In the genomic region with DNA sequence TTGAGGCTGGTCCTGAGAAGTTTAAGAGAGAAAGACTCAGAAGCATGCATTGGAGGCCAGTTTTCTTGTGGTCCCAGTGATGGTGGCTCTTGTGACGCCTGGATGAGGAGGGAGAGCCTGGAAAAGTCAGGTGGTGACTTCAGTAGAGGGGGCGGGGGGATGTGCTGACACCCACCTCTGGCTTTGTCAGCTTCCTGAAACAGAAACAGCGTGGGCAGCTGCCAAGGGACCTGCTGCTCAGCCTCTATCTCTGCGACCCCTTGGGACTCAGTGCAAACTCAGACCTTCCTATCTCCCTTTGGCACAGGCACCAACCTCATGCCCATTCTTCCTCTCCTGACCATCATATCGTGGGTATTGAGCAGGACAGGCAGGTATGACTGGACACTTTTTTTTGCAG, we compare ENCODE assay signal across 22 cellular contexts. TPM values are rescaled to one million over a fixed set of nuclear protein-coding genes. Genes with fewer than 3 reads are reported as not detected.
DNase-seq lines count a peak whose midpoint lies in the region; ATAC-seq, FAIRE-seq and TF ChIP-seq lines count a peak whose summit lies in the region.
"Had no signal": no experiment of that assay in that cellular context is flagged by ENCODE, and none has a peak within 500 bp of the region (broad histone marks: within the 10 kb centered on the region; RNA-seq: fewer than 3 reads in every experiment).

No MANE protein-coding gene starts in this region.

- POLR2A ChIA-PET in CD4-positive, alpha-beta memory T cell (lab: Charles Lee; ENCODE audit: partially characterized antibody), result interaction anchor here (1.2 kb wide), 1 partner anchor 9 kb away, joined by 3 read pairs; no protein-coding TSS in a partner anchor
- POLR2A ChIA-PET in K562 (lab: Yijun Ruan, JAX), result interaction anchor here (0.5 to 1.2 kb wide), 2 partner anchors 8 to 12 kb away, joined by 3 to 4 read pairs; no protein-coding TSS in a partner anchor

- H3K4me2 ChIP-seq in K562 (ENCODE audit: insufficient read depth, low read length) (no peak overlapping the region), osteoblast (ENCODE audit: insufficient read depth, low read length) (no peak overlapping the region)

- no peaks in the 10 kb centered on the region for H3K9me3 Mint-ChIP-seq in CD4-positive, alpha-beta memory T cell
- H3K9me3 Mint-ChIP-seq: stimulated activated naive CD8-positive, alpha-beta T cell treated with anti-CD3 and anti-CD28 coated beads, Interleukin-15, amount 100 ng/mL, for 72 hours had no signal

- no peak overlapping the region for H3K27ac ChIP-seq in CD4-positive, alpha-beta memory T cell (ENCODE audit: low read depth, low read length)
- no peak overlapping the region for H3K27ac ChIP-seq in K562 (ENCODE audit: extremely low read depth, low read depth, low read length)
- H3K27ac ChIP-seq in osteoblast (ENCODE audit: low read depth, low read length), result peak overlapping the region; percentile 95
- H3K27ac ChIP-seq: esophagus squamous epithelium, gastroesophageal sphincter, prostate gland, tibial nerve had no signal

- peaks cover 4 to 18% of the 10 kb centered on the region in 2 donors for H3K36me3 Mint-ChIP-seq in CD4-positive, alpha-beta memory T cell

- no peak overlapping the region for H3K4me3 ChIP-seq in CD4-positive, alpha-beta memory T cell (ENCODE audit: low read length in 2 of 2)
- no peak overlapping the region for H3K4me3 ChIP-seq in K562
- peak overlapping the region; percentile 2 for H3K4me3 ChIP-seq in osteoblast (ENCODE audit: insufficient read depth, low read length)
- H3K4me3 ChIP-seq: esophagus squamous epithelium, gastroesophageal sphincter, prostate gland, tibial nerve had no signal

- peaks cover 30 to 49% (median 44%) of the 10 kb centered on the region in 4 donors for H3K4me1 Mint-ChIP-seq in CD4-positive, alpha-beta memory T cell

- TF ChIP-seq CTCF in K562 (IDR thresholded peaks at IDR 0.05 in 2 of 3, conservative IDR thresholded peaks at IDR 0.05 in 1 of 3; ENCODE audit: insufficient read depth in 2 of 3, low read depth in 1 of 3, low read length in 3 of 3), result no peak
- TF ChIP-seq CTCF in osteoblast (IDR thresholded peaks at IDR 0.05; ENCODE audit: extremely low read depth, low read depth, low read length), result no peak

- no peak for DNase-seq in CD4-positive, alpha-beta memory T cell
- DNase-seq in K562 (ENCODE audit: extremely low read depth in 1 of 4, low spot score in 3 of 4) (no peak), osteoblast (ENCODE audit: insufficient read length, low spot score, missing footprints) (no peak), posterior vena cava (ENCODE audit: low spot score) (no peak)
- DNase-seq in effector CD8-positive, alpha-beta T cell (lab: John Stamatoyannopoulos, UW), result no peak
- DNase-seq: activated CD4-positive, alpha-beta T cell treated with anti-CD3 and anti-CD28 coated beads for 48 hours; activated gamma-delta T cell; effector memory CD4-positive, alpha-beta T cell; EL; esophagus squamous epithelium; KBM-7; MV-4-11; NCI-H187 treated with DMSO at 0.1 percent for 48 hours; SHP77 treated with DMSO at 0.1 percent for 48 hours; stimulated activated CD4-positive, alpha-beta T cell treated with anti-CD3 and anti-CD28 coated beads, Interleukin-2, amount 100 ng/mL, for 48 hours; stimulated activated naive CD8-positive, alpha-beta T cell treated with anti-CD3 and anti-CD28 coated beads, Interleukin-15, amount 100 ng/mL, for 72 hours had no signal

- 82% methylated on average over 5 of the region's 5 CpGs for WGBS in K562 (ENCODE audit: insufficient coverage, low coverage, missing lambda C conversion rate)

- intact Hi-C loops in CD4-positive, alpha-beta memory T cell (cut with micrococcal nuclease), result no loop called here
- intact Hi-C loops in K562 (cut with micrococcal nuclease), result no loop called here
- intact Hi-C loops in posterior vena cava (cut with DNase I), result no loop called here

- no peak for TF ChIP-seq POLR2A in K562 (conservative IDR thresholded peaks at IDR 0.05)

- BruUV-seq in K562 (replicated peaks; lab: Mats Ljungman, UMichigan), result no TSS peak

- no peak for TF ChIP-seq EP300 in K562 (IDR thresholded peaks at IDR 0.05; ENCODE audit: low read length)

- peak overlapping the region in 4 of 7 donors; percentile 15 to 83 (median 32) for H3K27ac Mint-ChIP-seq in CD4-positive, alpha-beta memory T cell

- no peaks in the 10 kb centered on the region for H3K9me3 ChIP-seq in CD4-positive, alpha-beta memory T cell (ENCODE audit: control insufficient read depth in 1 of 2, low read length in 2 of 2)
- H3K9me3 ChIP-seq in K562 (replicated peaks; ENCODE audit: control insufficient read depth, insufficient read depth, low read depth, low read length) (no peaks in the 10 kb centered on the region), osteoblast (ENCODE audit: low read depth, low read length) (no peaks in the 10 kb centered on the region)
- H3K9me3 ChIP-seq: esophagus squamous epithelium, gastroesophageal sphincter, prostate gland, tibial nerve had no signal

- H4K20me1 ChIP-seq in K562 (replicated peaks; ENCODE audit: control insufficient read depth, insufficient read depth, low read length), result 0 out of 2 replicates have a peak, but pooled peaks cover 7% of the 10 kb centered on the region
- H4K20me1 ChIP-seq in osteoblast (ENCODE audit: insufficient read depth, low read length), result peaks cover 2% of the 10 kb centered on the region

- H3K27me3 Mint-ChIP-seq in CD4-positive, alpha-beta memory T cell, result no peaks in the 10 kb centered on the region
- H3K27me3 Mint-ChIP-seq: stimulated activated naive CD8-positive, alpha-beta T cell treated with anti-CD3 and anti-CD28 coated beads, Interleukin-15, amount 100 ng/mL, for 72 hours had no signal

- ATAC-seq in HG02610 (IDR thresholded peaks at IDR 0.05; ENCODE audit: unreplicated experiment) (peak; percentile 22), K562 (no peak), HG03432 (IDR thresholded peaks at IDR 0.05; ENCODE audit: unreplicated experiment) (no peak)
- ATAC-seq: gastroesophageal sphincter had no signal

- peaks cover 3% of the 10 kb centered on the region for H3K9me1 ChIP-seq in K562 (ENCODE audit: control insufficient read depth, insufficient read depth, low read length)

- H2AFZ ChIP-seq in K562 (ENCODE audit: low read depth, low read length), result no peak overlapping the region
- H2AFZ ChIP-seq in osteoblast (ENCODE audit: low read length), result no peak overlapping the region

- no peaks in the 10 kb centered on the region for H3K27me3 ChIP-seq in CD4-positive, alpha-beta memory T cell (ENCODE audit: insufficient read depth, low read length)
- H3K27me3 ChIP-seq in K562 (ENCODE audit: control insufficient read depth in 2 of 2, insufficient read depth in 2 of 2, low read length in 2 of 2) (no peaks in the 10 kb centered on the region), osteoblast (ENCODE audit: insufficient read depth, low read length) (no peaks in the 10 kb centered on the region)
- H3K27me3 ChIP-seq: esophagus squamous epithelium, gastroesophageal sphincter, tibial nerve had no signal

- peaks cover 15% of the 10 kb centered on the region for H3K4me1 ChIP-seq in CD4-positive, alpha-beta memory T cell (ENCODE audit: insufficient read depth, low read length)
- peaks cover 0 to 15% of the 10 kb centered on the region in 2 experiments; a peak in 3 of 5 replicates for H3K4me1 ChIP-seq in K562 (replicated peaks in 1 of 2; ENCODE audit: control insufficient read depth in 2 of 2, insufficient read depth in 2 of 2, low read length in 2 of 2)
- peaks cover 55% of the 10 kb centered on the region for H3K4me1 ChIP-seq in osteoblast (ENCODE audit: insufficient read depth, low read length)

- no peak for FAIRE-seq in K562 (lab: Jason Lieb, UNC)
- FAIRE-seq: keratinocyte had no signal

- no peak for TF ChIP-seq RAD21 in K562 (CRISPR knock-in tag; conservative IDR thresholded peaks at IDR 0.05 in 1 of 2, IDR thresholded peaks at IDR 0.05 in 1 of 2)

- H3K79me2 ChIP-seq in K562 (ENCODE audit: control insufficient read depth, insufficient read depth, low read length) (peaks cover 84% of the 10 kb centered on the region), osteoblast (ENCODE audit: insufficient read depth, low read length) (peaks cover 67% of the 10 kb centered on the region)

- CTCF ChIA-PET in CD4-positive, alpha-beta memory T cell (lab: Charles Lee; ENCODE audit: partially characterized antibody), result no interaction called here
- CTCF ChIA-PET in K562 (lab: Yijun Ruan, JAX; ENCODE audit: low intra/inter-chr PET ratio), result no interaction called here

- peak overlapping the region in 1 of 2 experiments; percentile 46; a peak in 1 of 4 replicates for H3K9ac ChIP-seq in K562 (ENCODE audit: insufficient read depth in 1 of 2, low read depth in 2 of 2, low read length in 2 of 2)

- H3K4me3 Mint-ChIP-seq in CD4-positive, alpha-beta memory T cell, result no peak overlapping the region
- H3K4me3 Mint-ChIP-seq: stimulated activated naive CD8-positive, alpha-beta T cell treated with anti-CD3 and anti-CD28 coated beads, Interleukin-15, amount 100 ng/mL, for 72 hours had no signal

- in situ Hi-C loops in K562 (cut with MboI), result no loop called here

- H3K36me3 ChIP-seq in CD4-positive, alpha-beta memory T cell (ENCODE audit: insufficient read depth, low read length), result peaks cover 5% of the 10 kb centered on the region
- H3K36me3 ChIP-seq in K562 (ENCODE audit: control insufficient read depth, insufficient read depth, low read length), result peaks cover 26% of the 10 kb centered on the region; the same call in 2 of the 3 replicates
- H3K36me3 ChIP-seq in osteoblast (ENCODE audit: insufficient read depth, low read length), result no peaks in the 10 kb centered on the region
- H3K36me3 ChIP-seq: prostate gland had no signal

RNA-seq across cellular contexts. Expression of a gene that starts 6.4 kb away (rescaled TPM):
- total RNA-seq in CD4-positive, alpha-beta memory T cell, result 10 to 100 TPM; 20.6 to 21.0 TPM
- 10 to 100 TPM; 19.9 to 27.4 TPM for polyA plus RNA-seq in CD4-positive, alpha-beta memory T cell
- 12.6 and 19.3 TPM in 2 replicates for total RNA-seq in K562 (2011; cell fraction: chromatin; rRNA removed; ENCODE audit: low replicate concordance)
- total RNA-seq in K562 (2011; cell fraction: nucleolus; rRNA removed), result 11.0 and 11.4 TPM in 2 replicates
- 9.5 and 11.0 TPM in 2 replicates for total RNA-seq in K562 (2011; cell fraction: nucleoplasm; rRNA removed)
- total RNA-seq in K562 (2014; rRNA removed), result 12.2 and 14.8 TPM in 2 replicates
- 10.1 and 11.0 TPM in 2 replicates for total RNA-seq in K562 (2014; rRNA removed; fragmentation: Illumina TruSeq; extraction: Trizol)
- total RNA-seq in K562 (2015; rRNA removed; fragmentation: Illumina TruSeq; extraction: Trizol), result 12.8 and 13.0 TPM in 2 replicates
- total RNA-seq in K562 (2021), result 18.0 and 19.6 TPM in 2 replicates
- polyA plus RNA-seq in K562 (2011; rRNA removed), result 8.9 TPM in 2 replicates
- 9.1 and 10.5 TPM in 2 replicates for polyA plus RNA-seq in K562 (2011; cell fraction: cytosol; rRNA removed)
- polyA plus RNA-seq in K562 (2011; cell fraction: nucleus; rRNA removed), result 14.7 and 21.4 TPM in 2 replicates
- 11.4 and 13.0 TPM in 2 replicates for polyA plus RNA-seq in K562 (2012)
- 15.5 and 16.0 TPM in 2 replicates for polyA plus RNA-seq in K562 (2014; fragmentation: Illumina TruSeq; extraction: Trizol)
- polyA plus RNA-seq in K562 (2014; fragmentation: Nextera tagmentation; extraction: Ambion mirVana), result 1 to 10 TPM; 3.7 to 4.3 TPM
- polyA plus RNA-seq in K562 (2014; rRNA removed), result 10.5 and 13.8 TPM in 2 replicates
- polyA minus RNA-seq in K562 (2011; rRNA and poly(A)+ RNA removed), result 9.3 and 11.3 TPM in 2 replicates
- 9.6 and 10.6 TPM in 2 replicates for polyA minus RNA-seq in K562 (2011; cell fraction: cytosol; rRNA and poly(A)+ RNA removed)
- polyA minus RNA-seq in K562 (2011; cell fraction: nucleus; rRNA and poly(A)+ RNA removed), result 8.6 and 9.9 TPM in 2 replicates
- 32.6 and 32.7 TPM in 2 replicates for total RNA-seq in osteoblast
- 10 to 100 TPM; 16.1 to 18.8 TPM for total RNA-seq in posterior vena cava

RNA-seq across cellular contexts. Expression of a gene that starts 14.2 kb away (rescaled TPM):
- total RNA-seq in CD4-positive, alpha-beta memory T cell, result 10 to 100 TPM; 29.5 to 29.9 TPM
- polyA plus RNA-seq in CD4-positive, alpha-beta memory T cell, result 10 to 100 TPM in 1 of 2 donors, 1 to 10 TPM in 1; 8.7 to 10.9 TPM
- 10.0 and 22.3 TPM in 2 replicates for total RNA-seq in K562 (2011; cell fraction: chromatin; rRNA removed; ENCODE audit: low replicate concordance)
- 7.4 and 7.7 TPM in 2 replicates for total RNA-seq in K562 (2011; cell fraction: nucleolus; rRNA removed)
- 15.1 and 30.0 TPM in 2 replicates for total RNA-seq in K562 (2011; cell fraction: nucleoplasm; rRNA removed)
- total RNA-seq in K562 (2014; rRNA removed) (16.2 and 22.8 TPM in 2 replicates), K562 (2014; rRNA removed; fragmentation: Illumina TruSeq; extraction: Trizol) (26.2 and 27.8 TPM in 2 replicates), K562 (2015; rRNA removed; fragmentation: Illumina TruSeq; extraction: Trizol) (22.6 and 25.6 TPM in 2 replicates), K562 (2021) (17.9 and 18.2 TPM in 2 replicates), osteoblast (18.0 and 18.1 TPM in 2 replicates), posterior vena cava (10 to 100 TPM; 12.7 to 14.0 TPM)
- polyA plus RNA-seq in K562 (2011; rRNA removed) (27.6 and 32.7 TPM in 2 replicates), K562 (2014; fragmentation: Illumina TruSeq; extraction: Trizol) (33.0 and 38.2 TPM in 2 replicates), K562 (2014; fragmentation: Nextera tagmentation; extraction: Ambion mirVana) (10 to 100 TPM; 20.4 to 24.2 TPM), K562 (2014; rRNA removed) (24.0 and 28.9 TPM in 2 replicates)
- polyA plus RNA-seq in K562 (2011; cell fraction: cytosol; rRNA removed), result 4.5 and 13.5 TPM in 2 replicates
- polyA plus RNA-seq in K562 (2011; cell fraction: nucleus; rRNA removed), result 12.1 and 18.5 TPM in 2 replicates
- 18.0 and 22.4 TPM in 2 replicates for polyA plus RNA-seq in K562 (2012)
- 16.1 and 16.6 TPM in 2 replicates for polyA minus RNA-seq in K562 (2011; rRNA and poly(A)+ RNA removed)
- polyA minus RNA-seq in K562 (2011; cell fraction: cytosol; rRNA and poly(A)+ RNA removed), result 7.7 and 8.6 TPM in 2 replicates
- polyA minus RNA-seq in K562 (2011; cell fraction: nucleus; rRNA and poly(A)+ RNA removed), result 8.3 and 13.3 TPM in 2 replicates
